ENCODE assay signal across 16 cellular contexts in the genomic region with DNA sequence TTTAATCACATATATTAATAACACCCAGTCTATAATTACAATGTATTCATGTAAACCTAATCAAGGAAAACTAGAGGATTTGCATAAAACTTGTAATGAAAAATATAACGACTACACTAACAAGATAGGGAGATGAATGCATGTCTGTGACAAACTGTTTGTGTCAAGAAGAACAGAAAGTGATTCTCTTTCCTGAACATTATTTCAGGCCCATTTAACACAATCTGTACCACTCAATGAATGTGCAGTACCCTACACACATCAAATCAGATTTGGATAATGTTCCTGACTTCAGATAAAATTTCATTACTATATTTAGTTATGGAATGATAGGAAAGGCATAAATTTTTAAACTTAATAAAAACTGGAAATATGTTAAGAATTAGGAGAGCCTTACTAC.
DNase-seq lines count a peak whose midpoint lies in the region; ATAC-seq and TF ChIP-seq lines count a peak whose summit lies in the region.
"Had no signal": no experiment of that assay in that cellular context is flagged by ENCODE, and none has a peak within 500 bp of the region (broad histone marks: within the 10 kb centered on the region; RNA-seq: fewer than 3 reads in every experiment).

No MANE protein-coding gene starts in this region.

- CTCF ChIA-PET in SK-N-SH (lab: Yijun Ruan, JAX), result no interaction called here

- no peak for DNase-seq in SK-N-SH
- peak; percentile 51 for DNase-seq in NCI-H2171 (lab: John Stamatoyannopoulos, UW)
- no peak for DNase-seq in transverse colon
- no peak for DNase-seq in D341Med (ENCODE audit: low spot score)
- DNase-seq: ACHN; BE2C; Caco-2; CD4-positive, CD25-positive, alpha-beta regulatory T cell; DMS79 treated with DMSO at 0.1 percent for 48 hours; GOT3; H9; KG1 had no signal

- in situ Hi-C loops in transverse colon (cut with MboI; ENCODE audit: low pct_ligation_motif_present in 1 of 4, low pct_unique_long_range_greater_than_20kb in 1 of 4, low sequenced_read_pairs in 3 of 4), result no loop called here

- ATAC-seq in SK-N-SH treated with all-trans-retinoic acid at 6 μM for 48 hours (no peak), HG03108 (IDR thresholded peaks at IDR 0.05; ENCODE audit: unreplicated experiment) (no peak)
- ATAC-seq: GM12878 had no signal

- TF ChIP-seq CTCF in SK-N-SH (IDR thresholded peaks at IDR 0.05) (no peak), transverse colon (IDR thresholded peaks at IDR 0.05) (no peak)

- no peaks in the 10 kb centered on the region for H3K36me3 ChIP-seq in SK-N-SH (replicated peaks in 1 of 2; ENCODE audit: control insufficient read depth in 1 of 2, insufficient read depth in 2 of 2, low read length in 1 of 2)
- H3K36me3 ChIP-seq in endocrine pancreas (ENCODE audit: control insufficient read depth, insufficient read depth, low read length), result no peaks in the 10 kb centered on the region
- no peaks in the 10 kb centered on the region for H3K36me3 ChIP-seq in transverse colon
- H3K36me3 ChIP-seq: BE2C had no signal

- no peak overlapping the region for H2AFZ ChIP-seq in SK-N-SH (ENCODE audit: low read depth)

- 62% methylated on average over 1 of the region's 1 CpG for WGBS in SK-N-SH (ENCODE audit: low lambda C conversion rate)
- 38 to 72% methylated on average over 1 of the region's 1 CpG for WGBS in transverse colon (ENCODE audit: low coverage in 1 of 2), 2 donors

- H4K20me1 ChIP-seq in SK-N-SH (ENCODE audit: insufficient read depth), result no peaks in the 10 kb centered on the region

- H3K9me3 ChIP-seq in SK-N-SH (no peaks in the 10 kb centered on the region), endocrine pancreas (ENCODE audit: control insufficient read depth, low read length) (no peaks in the 10 kb centered on the region), transverse colon (no peaks in the 10 kb centered on the region)
- H3K9me3 ChIP-seq: BE2C, Caco-2 had no signal

- H3K4me2 ChIP-seq in SK-N-SH, result no peak overlapping the region

- TF ChIP-seq RAD21 in SK-N-SH (IDR thresholded peaks at IDR 0.05; ENCODE audit: low read length), result 0 out of 2 replicates have a peak, but pooled peaks have one; percentile 8

- POLR2A ChIA-PET in SK-N-SH (lab: Yijun Ruan, JAX), result no interaction called here

- no peaks in the 10 kb centered on the region for H3K9me2 ChIP-seq in SK-N-SH

- H3K79me2 ChIP-seq in SK-N-SH (ENCODE audit: insufficient read depth), result no peaks in the 10 kb centered on the region

- no peak for TF ChIP-seq EP300 in SK-N-SH (IDR thresholded peaks at IDR 0.05; ENCODE audit: borderline replicate concordance in 1 of 2, low read depth in 1 of 2, low read length in 1 of 2)
- no peak for TF ChIP-seq EP300 in transverse colon (IDR thresholded peaks at IDR 0.05; ENCODE audit: low read depth)

- intact Hi-C loops in transverse colon (cut with DNase I; ENCODE audit: low total_unique reads), result no loop called here

- peak overlapping the region in 1 of 2 experiments; percentile 94; a peak in 2 of 4 replicates for H3K27ac ChIP-seq in SK-N-SH (ENCODE audit: low read depth in 2 of 2, low read length in 1 of 2)
- no peak overlapping the region for H3K27ac ChIP-seq in transverse colon

- H3K27me3 ChIP-seq in SK-N-SH (ENCODE audit: insufficient read depth) (no peaks in the 10 kb centered on the region), endocrine pancreas (ENCODE audit: control insufficient read depth, insufficient read depth, low read length) (no peaks in the 10 kb centered on the region), transverse colon (peaks cover 67% of the 10 kb centered on the region)
- H3K27me3 ChIP-seq: BE2C had no signal

- peaks cover 0 to 32% of the 10 kb centered on the region in 2 experiments; a peak in 2 of 4 replicates for H3K4me1 ChIP-seq in SK-N-SH (ENCODE audit: control insufficient read depth in 1 of 2, insufficient read depth in 2 of 2, low read depth in 1 of 2, low read length in 1 of 2)
- H3K4me1 ChIP-seq in endocrine pancreas (ENCODE audit: control insufficient read depth, insufficient read depth, low read length), result peaks cover 14% of the 10 kb centered on the region
- H3K4me1 ChIP-seq in transverse colon, result peaks cover 0 to 21% (median 3%) of the 10 kb centered on the region in 4 donors

- TF ChIP-seq POLR2A in transverse colon (IDR thresholded peaks at IDR 0.05), result no peak

- H3F3A ChIP-seq in SK-N-SH (replicated peaks; ENCODE audit: insufficient read depth), result no peaks in the 10 kb centered on the region

- H3K4me3 ChIP-seq in SK-N-SH (ENCODE audit: low read depth in 2 of 2, low read length in 1 of 2) (no peak overlapping the region), endocrine pancreas (ENCODE audit: control insufficient read depth, insufficient read depth, low read length) (peak overlapping the region; percentile 62), transverse colon (no peak overlapping the region)
- H3K4me3 ChIP-seq: GM12878 had no signal

- H3K9ac ChIP-seq in SK-N-SH, result no peak overlapping the region
- H3K9ac ChIP-seq in endocrine pancreas (ENCODE audit: control insufficient read depth, insufficient read depth, low read length), result no peak overlapping the region

TF ChIP-seq in SK-N-SH, 30 proteins besides CTCF, POLR2A, EP300 and RAD21:
- no peak for TF ChIP-seq TCF12 (IDR thresholded peaks at IDR 0.05)
- TF ChIP-seq, protein P1, sequence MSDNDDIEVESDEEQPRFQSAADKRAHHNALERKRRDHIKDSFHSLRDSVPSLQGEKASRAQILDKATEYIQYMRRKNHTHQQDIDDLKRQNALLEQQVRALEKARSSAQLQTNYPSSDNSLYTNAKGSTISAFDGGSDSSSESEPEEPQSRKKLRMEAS (IDR thresholded peaks at IDR 0.05; ENCODE audit: low read depth), result no peak
- TF ChIP-seq SIN3A (IDR thresholded peaks at IDR 0.05; ENCODE audit: borderline replicate concordance, low read depth, low read length), result no peak
- TF ChIP-seq FOXM1 (IDR thresholded peaks at IDR 0.05; ENCODE audit: low read depth), result no peak
- TF ChIP-seq RCOR1 (IDR thresholded peaks at IDR 0.05; ENCODE audit: low read length), result peak; percentile 49; the same call in 1 of the 2 replicates

TF ChIP-seq in SK-N-SH treated with all-trans-retinoic acid at 6 μM for 48 hours, 23 proteins besides CTCF, POLR2A, EP300 and RAD21:
- TF ChIP-seq RARB (CRISPR knock-in tag; IDR thresholded peaks at IDR 0.05) (no peak), GLIS3 (CRISPR knock-in tag; IDR thresholded peaks at IDR 0.05) (no peak), BACH2 (CRISPR knock-in tag; IDR thresholded peaks at IDR 0.05; ENCODE audit: borderline replicate concordance) (no peak), ARNTL (CRISPR knock-in tag; IDR thresholded peaks at IDR 0.05; ENCODE audit: borderline replicate concordance, low read depth) (no peak), CSDC2 (CRISPR knock-in tag; IDR thresholded peaks at IDR 0.05) (no peak), ZNF70 (CRISPR knock-in tag; IDR thresholded peaks at IDR 0.05) (no peak), ZFP3 (CRISPR knock-in tag; IDR thresholded peaks at IDR 0.05) (no peak), OSR1 (CRISPR knock-in tag; IDR thresholded peaks at IDR 0.05) (no peak), ZNF565 (CRISPR knock-in tag; conservative IDR thresholded peaks at IDR 0.05; ENCODE audit: low read depth) (no peak), SNAI2 (CRISPR knock-in tag; IDR thresholded peaks at IDR 0.05) (no peak)
